8 cellular contexts compared by ENCODE assay signal in genomic region chr1:42747125-42747524, GRCh38. TPM values are rescaled to one million over a fixed set of nuclear protein-coding genes. Genes with fewer than 3 reads are reported as not detected.
DNase-seq lines count a peak whose midpoint lies in the region; ATAC-seq, FAIRE-seq and TF ChIP-seq lines count a peak whose summit lies in the region.

No MANE protein-coding gene starts in this region.

- TF ChIP-seq CTCF in D721Med (IDR thresholded peaks at IDR 0.05; ENCODE audit: insufficient read depth, missing control alignments) = peak; percentile 83
- TF ChIP-seq CTCF in LNCAP (IDR thresholded peaks at IDR 0.05) = peak; percentile 56
- TF ChIP-seq CTCF in neural crest cell (conservative IDR thresholded peaks at IDR 0.05) = peak; percentile 69

- no peak for TF ChIP-seq POLR2A in erythroblast (IDR thresholded peaks at IDR 0.05; ENCODE audit: low read length)

- ATAC-seq in HG03025 (IDR thresholded peaks at IDR 0.05; ENCODE audit: low FRiP score, unreplicated experiment) = no peak

- no peak for FAIRE-seq in D721Med (lab: Jason Lieb, UNC)

- H3K27me3 Mint-ChIP-seq in neural crest cell (ENCODE audit: low read depth) = no peaks in the 10 kb centered on the region

- no peak overlapping the region for H3K4me3 Mint-ChIP-seq in neural crest cell

- peaks cover 5% of the 10 kb centered on the region for H3K9me3 Mint-ChIP-seq in neural crest cell

- H3K4me1 Mint-ChIP-seq in neural crest cell = peaks cover 16% of the 10 kb centered on the region

- no peak overlapping the region for H3K27ac Mint-ChIP-seq in neural crest cell (ENCODE audit: unreplicated experiment)

- H3K36me3 Mint-ChIP-seq in neural crest cell (ENCODE audit: low read depth) = peaks cover 41% of the 10 kb centered on the region

- DNase-seq in D721Med (ENCODE audit: insufficient read length, low spot score) = peak; percentile 68
- DNase-seq in activated CD4-positive, alpha-beta T cell treated with anti-CD3 and anti-CD28 coated beads, Interleukin-2, amount 50 U/mL, for 1 hour = peak; percentile 54
- peak; percentile 26 to 62 for DNase-seq in erythroblast (lab: John Stamatoyannopoulos, UW)
- peak; percentile 66 for DNase-seq in neural crest cell (ENCODE audit: low read depth, low spot score)
- DNase-seq in SIG-M5 (lab: John Stamatoyannopoulos, UW) = no peak
- no peak for DNase-seq in A172 (ENCODE audit: low spot score)

RNA-seq across cellular contexts. Expression of gene CLDN19, which starts 7.1 kb away (rescaled TPM):
- total RNA-seq in neural crest cell = 0.14 and 0.19 TPM in 2 replicates
- not detected in 2 replicates for total RNA-seq in A172 (2014; rRNA removed; shearing (Covaris generic))

RNA-seq across cellular contexts. Expression of gene P3H1, which starts 19.7 kb away (rescaled TPM):
- total RNA-seq in neural crest cell = 77.2 and 88.6 TPM in 2 replicates
- total RNA-seq in A172 (2014; rRNA removed; shearing (Covaris generic)) = 79.5 and 95.5 TPM in 2 replicates

RNA-seq across cellular contexts. Expression of gene C1orf50, which starts 19.9 kb away (rescaled TPM):
- 9.7 and 13.6 TPM in 2 replicates for total RNA-seq in neural crest cell
- total RNA-seq in A172 (2014; rRNA removed; shearing (Covaris generic)) = 3.1 and 6.1 TPM in 2 replicates

RNA-seq across cellular contexts. Expression of gene TMEM269, which starts 37.7 kb away (rescaled TPM):
- total RNA-seq in neural crest cell = 0.70 and 0.91 TPM in 2 replicates
- 0.05 TPM in 1 of 2 replicates, not detected in the other for total RNA-seq in A172 (2014; rRNA removed; shearing (Covaris generic))

Comparison
In these comparisons a context has a peak if more than half of its experiments do, and no peak if none do; other contexts are left out.
1. DNase-seq: peak in D721Med (single experiment), activated CD4-positive, alpha-beta T cell treated with anti-CD3 and anti-CD28 coated beads, Interleukin-2, amount 50 U/mL, for 1 hour (single experiment), erythroblast (2 of 2) and neural crest cell (single experiment); none in SIG-M5 (single experiment) and A172 (single experiment).
2. Peak in every context shown above with its lines, with median percentiles within 50 percentile points of each other: CTCF ChIP-seq.